ENCODE assay signal across 9 cellular contexts in the genomic region with DNA sequence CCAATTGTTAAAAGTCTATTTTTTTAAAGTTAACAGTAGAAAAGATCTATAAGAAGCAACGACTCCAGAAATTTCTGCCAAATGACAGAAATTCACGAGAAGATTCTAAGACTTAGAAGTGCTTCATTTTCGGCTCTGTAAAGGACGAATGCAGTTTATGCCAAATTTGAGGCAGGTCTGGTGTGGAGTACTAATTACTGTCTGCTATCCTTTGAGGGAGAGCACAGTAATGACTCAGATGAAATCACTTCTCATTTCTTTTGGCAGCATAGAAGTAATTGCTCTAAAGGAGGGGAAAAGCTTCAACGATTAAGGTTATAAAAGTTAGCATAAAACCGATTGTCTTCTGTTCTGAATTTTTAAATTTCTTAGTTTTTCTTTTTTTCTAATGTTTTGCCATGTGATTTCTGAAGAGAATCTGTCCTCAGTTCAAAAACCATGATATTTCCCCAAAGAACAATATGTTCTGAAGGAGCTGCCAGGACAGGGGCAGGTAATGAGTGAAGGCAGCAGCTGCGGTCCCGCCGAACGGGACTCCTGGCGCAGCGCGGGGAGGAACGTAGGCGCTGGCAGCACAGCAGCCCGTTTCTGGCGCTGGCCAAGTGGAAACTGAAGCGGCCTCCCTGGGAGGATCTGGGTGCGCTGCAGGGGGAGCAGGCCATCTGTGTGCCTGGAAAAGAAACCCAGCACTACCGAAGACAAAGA. TPM values are rescaled to one million over a fixed set of nuclear protein-coding genes. Genes with fewer than 3 reads are reported as not detected.
DNase-seq lines count a peak whose midpoint lies in the region; TF ChIP-seq lines count a peak whose summit lies in the region.
"Had no signal": no experiment of that assay in that cellular context is flagged by ENCODE, and none has a peak within 500 bp of the region (broad histone marks: within the 10 kb centered on the region; RNA-seq: fewer than 3 reads in every experiment).

No MANE protein-coding gene starts in this region.

- H4K8ac ChIP-seq in mesenchymal stem cell (ENCODE audit: low read length), result no peak overlapping the region

- H3K27ac ChIP-seq in mesenchymal stem cell (ENCODE audit: low read length, poor library complexity, severe bottlenecking), result no peak overlapping the region
- no peak overlapping the region for H3K27ac ChIP-seq in RWPE1

- no peaks in the 10 kb centered on the region for H3K9me3 ChIP-seq in mesenchymal stem cell (ENCODE audit: control insufficient read depth, low read length)

- 35% methylated on average over 18 of the region's 20 CpGs for WGBS in mesenchymal stem cell

- peak overlapping the region in 1 of 2 experiments; percentile 21 for H3K18ac ChIP-seq in mesenchymal stem cell (ENCODE audit: low read depth in 1 of 2, low read length in 2 of 2)

- H3K27me3 ChIP-seq in mesenchymal stem cell (ENCODE audit: control insufficient read depth in 1 of 2, insufficient read depth in 1 of 2, low read length in 2 of 2), result peaks cover 12 to 34% of the 10 kb centered on the region in 2 experiments

- H2AFZ ChIP-seq in mesenchymal stem cell (ENCODE audit: low read depth, low read length), result no peak overlapping the region

- H3K4me1 ChIP-seq in mesenchymal stem cell (ENCODE audit: control insufficient read depth, insufficient read depth, low read depth, low read length), result peaks cover 2% of the 10 kb centered on the region

- H3K14ac ChIP-seq in mesenchymal stem cell (ENCODE audit: low read length in 2 of 2), result no peak overlapping the region

- H3K4me2 ChIP-seq in mesenchymal stem cell (ENCODE audit: low read length, poor library complexity, severe bottlenecking), result peak overlapping the region; percentile 76

- no peak overlapping the region for H3K23ac ChIP-seq in mesenchymal stem cell (ENCODE audit: low read length in 2 of 2)

- H4K91ac ChIP-seq in mesenchymal stem cell (ENCODE audit: low read length), result peak overlapping the region; percentile 59

- H3K79me1 ChIP-seq in mesenchymal stem cell (replicated peaks; ENCODE audit: low read length, poor library complexity, severe bottlenecking), result no peaks in the 10 kb centered on the region

- DNase-seq in AML-193 (lab: John Stamatoyannopoulos, UW) (peak; percentile 21 to 22), NCI-H2227 (lab: John Stamatoyannopoulos, UW; ENCODE audit: unreplicated experiment) (peak; percentile 84), cerebellum (ENCODE audit: low spot score) (peak; percentile 26), mesenchymal stem cell (peak; percentile 16), RWPE1 (ENCODE audit: low spot score) (no peak), cerebellar nuclear complex (lab: John Stamatoyannopoulos, UW) (no peak), CD1c-positive myeloid dendritic cell (ENCODE audit: extremely low spot score) (no peak), RPMI8226 (no peak)

- peak overlapping the region; percentile 56 for H3K9ac ChIP-seq in mesenchymal stem cell (ENCODE audit: low read length)

- peak overlapping the region; percentile 40 to 73 for H3K4me3 ChIP-seq in mesenchymal stem cell (ENCODE audit: insufficient read depth in 1 of 2, low read depth in 1 of 2, low read length in 2 of 2)
- H3K4me3 ChIP-seq: GM12878 had no signal

- H2BK12ac ChIP-seq in mesenchymal stem cell (ENCODE audit: low read length in 2 of 2), result no peak overlapping the region

- H2BK5ac ChIP-seq in mesenchymal stem cell (ENCODE audit: low read depth, low read length, poor library complexity, severe bottlenecking), result no peak overlapping the region

- H2AK5ac ChIP-seq in mesenchymal stem cell (ENCODE audit: low read length, severe bottlenecking), result no peak overlapping the region

- POLR2A ChIA-PET in RWPE1 (lab: Yijun Ruan, JAX; ENCODE audit: low non-redundant PET), result no interaction called here

- no peaks in the 10 kb centered on the region for H3K36me3 ChIP-seq in mesenchymal stem cell (ENCODE audit: control insufficient read depth in 1 of 2, insufficient read depth in 2 of 2, low read depth in 1 of 2, low read length in 2 of 2)

- no peak overlapping the region for H2BK15ac ChIP-seq in mesenchymal stem cell (ENCODE audit: low read depth, poor library complexity, severe bottlenecking)

- no peak for TF ChIP-seq CTCF in RWPE1 (conservative IDR thresholded peaks at IDR 0.05; ENCODE audit: low read depth)

- H3K4ac ChIP-seq in mesenchymal stem cell (ENCODE audit: low read depth in 1 of 2, low read length in 2 of 2), result no peak overlapping the region

- no peak overlapping the region for H2BK120ac ChIP-seq in mesenchymal stem cell (ENCODE audit: low read depth, low read length)

- CTCF ChIA-PET in RWPE1 (lab: Yijun Ruan, JAX), result interaction anchor here (0.6 kb wide), 2 partner anchors 576 to 631 kb away, joined by 3 read pairs; no protein-coding TSS in a partner anchor

RNA-seq across cellular contexts. Expression of a gene that starts 11.5 kb away (rescaled TPM):
- total RNA-seq in cerebellum, result not detected
- not detected for polyA plus RNA-seq in mesenchymal stem cell (2013, experiment 1 of 2)
- not detected for polyA plus RNA-seq in mesenchymal stem cell (2013, experiment 2 of 2)
- total RNA-seq: GM12878 had no signal
- polyA plus RNA-seq: GM12878 had no signal

RNA-seq across cellular contexts. Expression of a gene that starts 22.4 kb away (rescaled TPM):
- 10.2 TPM for total RNA-seq in cerebellum
- 3.3 TPM for polyA plus RNA-seq in mesenchymal stem cell (2013, experiment 1 of 2)
- polyA plus RNA-seq in mesenchymal stem cell (2013, experiment 2 of 2), result 3.7 TPM

Comparison
In these comparisons a context has a peak if more than half of its experiments do, and no peak if none do; other contexts are left out.
1. DNase-seq: peak in AML-193 (2 of 2), NCI-H2227 (single experiment), cerebellum (single experiment) and mesenchymal stem cell (single experiment); none in RWPE1 (single experiment), cerebellar nuclear complex (0 of 2), CD1c-positive myeloid dendritic cell (single experiment) and RPMI8226 (single experiment).